ENCODE assay signal across 25 cellular contexts in the genomic region with DNA sequence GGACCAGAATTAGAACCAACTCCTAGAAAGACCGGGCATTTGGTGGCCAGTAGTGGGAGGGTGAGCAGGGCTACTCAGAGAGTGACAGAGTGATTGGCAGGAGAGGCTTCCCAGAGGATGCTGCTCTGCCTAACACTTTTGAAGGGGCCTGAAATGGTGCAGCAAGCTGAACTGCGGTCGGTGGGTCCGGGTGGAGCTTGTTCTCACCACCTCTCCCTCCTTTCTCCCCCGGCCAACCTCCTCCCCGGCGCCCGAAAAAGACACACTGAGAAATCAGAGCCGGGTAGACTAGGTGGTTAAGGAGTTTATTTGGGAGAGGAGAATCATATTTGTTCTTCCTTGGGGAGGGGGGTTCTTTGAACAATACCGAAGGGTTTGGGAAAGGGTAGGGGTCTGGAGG. TPM values are rescaled to one million over a fixed set of nuclear protein-coding genes. Genes with fewer than 3 reads are reported as not detected.
DNase-seq lines count a peak whose midpoint lies in the region; ATAC-seq, FAIRE-seq and TF ChIP-seq lines count a peak whose summit lies in the region.
"Had no signal": no experiment of that assay in that cellular context is flagged by ENCODE, and none has a peak within 500 bp of the region (broad histone marks: within the 10 kb centered on the region; RNA-seq: fewer than 3 reads in every experiment).

No MANE protein-coding gene starts in this region.

- H4K20me1 ChIP-seq in astrocyte (ENCODE audit: insufficient read depth, low read length): peaks cover 7% of the 10 kb centered on the region

- no peak for TF ChIP-seq POLR2A in upper lobe of left lung (IDR thresholded peaks at IDR 0.05)

- ATAC-seq in left cardiac atrium (no peak), upper lobe of left lung (ENCODE audit: low FRiP score in 2 of 2) (no peak), GM21515 (IDR thresholded peaks at IDR 0.05; ENCODE audit: unreplicated experiment) (no peak), GM19467 (IDR thresholded peaks at IDR 0.05; ENCODE audit: unreplicated experiment) (no peak)
- ATAC-seq: activated CD8-positive, alpha-beta T cell treated with anti-CD3 and anti-CD28 coated beads for 36 hours; CD8-positive, alpha-beta T cell; stimulated activated memory B cell treated with anti-CD40 and anti-IgM and Interleukin-4, amounts not matched to agents 10 μg/mL and 1 μg/mL and 100 μg/mL, for 72 hours; upper lobe of right lung had no signal

- no peak for TF ChIP-seq EP300 in upper lobe of left lung (IDR thresholded peaks at IDR 0.05)

- peaks cover 1% of the 10 kb centered on the region for H3K4me1 Mint-ChIP-seq in astrocyte (ENCODE audit: low read depth, unreplicated experiment)
- peaks cover 14% of the 10 kb centered on the region for H3K4me1 Mint-ChIP-seq in nephron

- H3K4me3 ChIP-seq in left ventricle myocardium inferior: no peak overlapping the region
- H3K4me3 ChIP-seq in astrocyte (ENCODE audit: insufficient read depth, low read depth, low read length): no peak overlapping the region
- H3K4me3 ChIP-seq in upper lobe of left lung: no peak overlapping the region
- H3K4me3 ChIP-seq: dorsolateral prefrontal cortex, upper lobe of right lung had no signal

- H3K9ac ChIP-seq in astrocyte (ENCODE audit: low read length): no peak overlapping the region

- no peaks in the 10 kb centered on the region for H3K27me3 ChIP-seq in left ventricle myocardium inferior (ENCODE audit: low read depth)
- no peaks in the 10 kb centered on the region for H3K27me3 ChIP-seq in astrocyte (ENCODE audit: insufficient read depth, low read length)
- no peaks in the 10 kb centered on the region for H3K27me3 ChIP-seq in upper lobe of left lung
- H3K27me3 ChIP-seq: upper lobe of right lung had no signal

- H3K4me3 Mint-ChIP-seq in astrocyte (ENCODE audit: unreplicated experiment) (no peak overlapping the region), nephron (peak overlapping the region in 2 of 3 experiments; percentile 29 to 70)

- no peaks in the 10 kb centered on the region for H3K36me3 Mint-ChIP-seq in astrocyte (ENCODE audit: low read depth, unreplicated experiment)
- peaks cover 2% of the 10 kb centered on the region for H3K36me3 Mint-ChIP-seq in nephron (ENCODE audit: low read depth)
- H3K36me3 Mint-ChIP-seq: activated naive CD8-positive, alpha-beta T cell had no signal

- H3K9me3 Mint-ChIP-seq in astrocyte (ENCODE audit: unreplicated experiment) (no peaks in the 10 kb centered on the region), nephron (peaks cover 3% of the 10 kb centered on the region)
- H3K9me3 Mint-ChIP-seq: activated CD8-positive, alpha-beta T cell treated with anti-CD3 and anti-CD28 coated beads for 36 hours; CD8-positive, alpha-beta T cell; stimulated activated memory B cell treated with anti-CD40 and anti-IgM and Interleukin-4, amounts not matched to agents 10 μg/mL and 1 μg/mL and 100 μg/mL, for 72 hours had no signal

- H3K27ac Mint-ChIP-seq in astrocyte (ENCODE audit: unreplicated experiment) (peak overlapping the region; percentile 47), nephron (peak overlapping the region; percentile 39 to 81 (median 76))
- H3K27ac Mint-ChIP-seq: activated naive CD8-positive, alpha-beta T cell; CD8-positive, alpha-beta T cell had no signal

- H3K79me2 ChIP-seq in astrocyte (ENCODE audit: insufficient read depth, low read length): no peaks in the 10 kb centered on the region

- intact Hi-C loops in left ventricle myocardium inferior (cut with micrococcal nuclease) (no loop called here), left cardiac atrium (cut with DNase I) (no loop called here)

- FAIRE-seq in astrocyte (lab: Jason Lieb, UNC): peak; percentile 39
- FAIRE-seq: bronchial epithelial cell had no signal

- WGBS in upper lobe of left lung, 2 donors: 82 to 88% methylated on average over 4 to 9 of the region's 10 CpGs

- no peak for TF ChIP-seq CTCF in left ventricle myocardium inferior (IDR thresholded peaks at IDR 0.05; ENCODE audit: borderline replicate concordance)
- no peak for TF ChIP-seq CTCF in astrocyte (IDR thresholded peaks at IDR 0.05; ENCODE audit: insufficient read depth, low read depth, low read length)
- no peak for TF ChIP-seq CTCF in nephron (IDR thresholded peaks at IDR 0.05; ENCODE audit: unreplicated experiment in 3 of 3)
- no peak for TF ChIP-seq CTCF in upper lobe of left lung (IDR thresholded peaks at IDR 0.05)

- H3K36me3 ChIP-seq in left ventricle myocardium inferior (peaks cover 11% of the 10 kb centered on the region), astrocyte (ENCODE audit: insufficient read depth, low read length) (no peaks in the 10 kb centered on the region), upper lobe of left lung (peaks cover 0 to 11% (median 0%) of the 10 kb centered on the region in 4 donors)

- no peak overlapping the region for H2AFZ ChIP-seq in astrocyte (ENCODE audit: low read depth, low read length)

- no peak overlapping the region for H3K4me2 ChIP-seq in astrocyte (ENCODE audit: low read length)

- peaks cover 32% of the 10 kb centered on the region for H3K4me1 ChIP-seq in left ventricle myocardium inferior
- no peaks in the 10 kb centered on the region for H3K4me1 ChIP-seq in astrocyte (ENCODE audit: insufficient read depth, low read length)
- H3K4me1 ChIP-seq in upper lobe of left lung: peaks cover 9 to 18% (median 14%) of the 10 kb centered on the region in 4 donors

- no peaks in the 10 kb centered on the region for H3K9me3 ChIP-seq in left ventricle myocardium inferior (replicated peaks)
- no peaks in the 10 kb centered on the region for H3K9me3 ChIP-seq in astrocyte (ENCODE audit: insufficient read depth, low read depth, low read length)
- no peaks in the 10 kb centered on the region for H3K9me3 ChIP-seq in upper lobe of left lung
- H3K9me3 ChIP-seq: upper lobe of right lung had no signal

- DNase-seq in left ventricle myocardium inferior: no peak
- no peak for DNase-seq in left cardiac atrium
- no peak for DNase-seq in astrocyte (ENCODE audit: low read depth)
- no peak for DNase-seq in upper lobe of left lung
- no peak for DNase-seq in SK-N-DZ (ENCODE audit: low spot score)
- DNase-seq: activated CD4-positive, CD25-positive, alpha-beta regulatory T cell; activated CD8-positive, alpha-beta T cell treated with anti-CD3 and anti-CD28 coated beads for 36 hours; activated T-cell treated with anti-CD3 and anti-CD28 coated beads, Interleukin-2, amount 50 U/mL, for 48 hours; CD8-positive, alpha-beta T cell; dorsolateral prefrontal cortex; head of caudate nucleus; Kasumi-1; NCI-H1105; NCI-H2107; OCI-M1; retina; T-helper 2 cell; upper lobe of right lung had no signal

- H3K27ac ChIP-seq in left ventricle myocardium inferior (replicated peaks): peak overlapping the region; percentile 88
- H3K27ac ChIP-seq in astrocyte (ENCODE audit: low read depth, low read length): no peak overlapping the region
- H3K27ac ChIP-seq in upper lobe of left lung: peak overlapping the region in 3 of 4 donors; percentile 79 to 85 (median 84)

- H3K27me3 Mint-ChIP-seq in astrocyte (ENCODE audit: low read depth, unreplicated experiment) (no peaks in the 10 kb centered on the region), nephron (ENCODE audit: low read depth) (no peaks in the 10 kb centered on the region)
- H3K27me3 Mint-ChIP-seq: activated CD8-positive, alpha-beta T cell treated with anti-CD3 and anti-CD28 coated beads for 36 hours; activated naive CD8-positive, alpha-beta T cell; stimulated activated memory B cell treated with anti-CD40 and anti-IgM and Interleukin-4, amounts not matched to agents 10 μg/mL and 1 μg/mL and 100 μg/mL, for 72 hours had no signal

RNA-seq across cellular contexts. Expression of a gene that starts 1.4 kb away (rescaled TPM):
- total RNA-seq in left ventricle myocardium inferior: 9.7 TPM
- 10 to 100 TPM in 1 of 2 donors, 1 to 10 TPM in 1; 9.9 to 14.8 TPM for total RNA-seq in left cardiac atrium
- 13.9 and 14.2 TPM in 2 replicates for total RNA-seq in astrocyte
- 10 to 100 TPM; 14.4 to 43.0 (median 19.7) TPM for total RNA-seq in upper lobe of left lung
- 0.42 TPM in 1 of 2 replicates, not detected in the other for polyA plus RNA-seq in SK-N-DZ (2014; cell fraction: cytosol; rRNA removed)
- polyA plus RNA-seq in SK-N-DZ (2014; cell fraction: nucleus; rRNA removed): not detected in 2 replicates

RNA-seq across cellular contexts. Expression of a gene that starts 12.5 kb away (rescaled TPM):
- 1.6 TPM for total RNA-seq in left ventricle myocardium inferior
- 1 to 10 TPM; 1.8 to 2.8 TPM for total RNA-seq in left cardiac atrium
- 1.6 and 1.9 TPM in 2 replicates for total RNA-seq in astrocyte
- 1 to 10 TPM; 2.1 to 8.0 (median 4.3) TPM for total RNA-seq in upper lobe of left lung
- 85.8 and 95.0 TPM in 2 replicates for polyA plus RNA-seq in SK-N-DZ (2014; cell fraction: cytosol; rRNA removed)
- 34.6 and 45.1 TPM in 2 replicates for polyA plus RNA-seq in SK-N-DZ (2014; cell fraction: nucleus; rRNA removed)

RNA-seq across cellular contexts. Expression of a gene that starts 15.8 kb away (rescaled TPM):
- total RNA-seq in left ventricle myocardium inferior (42.1 TPM), left cardiac atrium (100 to 1,000 TPM in 1 of 2 donors, 10 to 100 TPM in 1; 97.5 to 114 TPM), astrocyte (109 TPM in 2 replicates), upper lobe of left lung (100 to 1,000 TPM in 2 of 6 donors, 10 to 100 TPM in 4; 32.7 to 135 (median 58.4) TPM)
- 3.0 and 4.3 TPM in 2 replicates for polyA plus RNA-seq in SK-N-DZ (2014; cell fraction: cytosol; rRNA removed)
- polyA plus RNA-seq in SK-N-DZ (2014; cell fraction: nucleus; rRNA removed): 0.61 and 4.2 TPM in 2 replicates
- polyA plus RNA-seq: neural cell had no signal

RNA-seq across cellular contexts. Expression of a gene that starts 25.0 kb away (rescaled TPM):
- total RNA-seq in left ventricle myocardium inferior: 2.4 TPM
- 1 to 10 TPM; 7.7 to 7.9 TPM for total RNA-seq in left cardiac atrium
- total RNA-seq in astrocyte: 0.96 and 1.2 TPM in 2 replicates
- total RNA-seq in upper lobe of left lung: 10 to 100 TPM in 4 of 6 donors, 1 to 10 TPM in 2; 7.3 to 16.3 (median 12.9) TPM
- 1.3 and 4.1 TPM in 2 replicates for polyA plus RNA-seq in SK-N-DZ (2014; cell fraction: cytosol; rRNA removed)
- polyA plus RNA-seq in SK-N-DZ (2014; cell fraction: nucleus; rRNA removed): 1.5 and 8.2 TPM in 2 replicates

RNA-seq across cellular contexts. Expression of a gene that starts 45.6 kb away (rescaled TPM):
- total RNA-seq in left ventricle myocardium inferior: 0.08 TPM
- under 1 TPM; 0.03 to 0.21 TPM for total RNA-seq in left cardiac atrium
- total RNA-seq in astrocyte: not detected in 2 replicates
- total RNA-seq in upper lobe of left lung: 1 to 10 TPM in 4 of 6 donors, under 1 TPM in 2; 0.46 to 6.3 (median 1.7) TPM
- 0.06 and 0.61 TPM in 2 replicates for polyA plus RNA-seq in SK-N-DZ (2014; cell fraction: cytosol; rRNA removed)
- polyA plus RNA-seq in SK-N-DZ (2014; cell fraction: nucleus; rRNA removed): 0.43 and 2.0 TPM in 2 replicates
- polyA plus RNA-seq: neural cell had no signal
